ENCODE assay signal across 17 cellular contexts in the genomic region with DNA sequence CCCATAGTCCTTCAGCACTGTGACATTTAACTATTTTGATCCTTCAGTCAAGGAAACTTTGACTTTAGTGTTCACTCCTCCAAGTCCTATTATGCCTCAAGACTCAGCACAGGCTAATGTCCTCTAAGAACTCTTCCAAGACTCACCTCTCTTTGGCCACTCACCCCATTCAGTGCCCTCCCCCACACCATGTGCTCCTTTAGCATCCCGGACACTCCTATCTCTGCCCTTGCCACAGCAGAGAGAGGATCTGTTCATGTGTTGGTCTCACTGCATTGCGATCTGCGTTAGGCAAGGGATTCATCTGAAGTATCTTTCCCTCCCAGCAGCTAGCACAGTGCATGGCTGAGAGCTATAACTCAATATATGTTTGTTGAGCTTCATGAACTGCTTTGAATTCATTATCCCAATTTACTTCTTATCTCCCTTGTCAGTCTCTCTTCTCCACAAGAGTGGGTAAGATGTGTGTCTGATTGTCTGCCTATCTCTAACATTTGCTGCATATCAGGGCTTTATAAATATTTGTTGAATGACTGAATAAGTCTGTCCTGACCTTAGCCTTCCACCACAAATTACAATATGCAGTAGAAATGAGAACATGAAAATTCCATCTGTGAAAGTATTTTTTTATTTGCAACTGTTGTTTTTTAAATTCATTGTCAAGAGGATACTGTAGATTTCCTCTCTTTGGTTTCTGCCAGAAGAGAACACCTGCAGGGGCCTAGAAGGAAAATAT.
"Had no signal": no experiment of that assay in that cellular context is flagged by ENCODE, and none has a peak within 500 bp of the region (broad histone marks: within the 10 kb centered on the region; RNA-seq: fewer than 3 reads in every experiment).

No MANE protein-coding gene starts in this region.

- H3K9me3 ChIP-seq: colonic mucosa, psoas muscle, right lobe of liver, spleen, thyroid gland, uterus had no signal

- H3K4me3 ChIP-seq: colonic mucosa, psoas muscle, right lobe of liver, spleen, thyroid gland, uterus had no signal

- DNase-seq: activated CD4-positive, alpha-beta T cell treated with anti-CD3 and anti-CD28 coated beads, Interleukin-2, amount 10 ng/mL, durations not matched to agents 7 days and 5 days; activated CD8-positive, alpha-beta memory T cell treated with anti-CD3 and anti-CD28 coated beads for 24 hours; activated naive CD8-positive, alpha-beta T cell treated with anti-CD3 and anti-CD28 coated beads, Interleukin-2, amount 10 ng/mL, durations not matched to agents 7 days and 5 days; caudate nucleus; colonic mucosa; hippocampal formation; kidney glomerular epithelial cell; left ventricle myocardium superior; mesenchymal stem cell; natural killer cell; psoas muscle; right lobe of liver; spleen; T-cell; T-helper 9 cell; thyroid gland; uterus had no signal

- H3K36me3 Mint-ChIP-seq: activated naive CD8-positive, alpha-beta T cell treated with anti-CD3 and anti-CD28 coated beads, Interleukin-2, amount 10 ng/mL, durations not matched to agents 7 days and 5 days; natural killer cell; T-cell had no signal

- H3K4me3 Mint-ChIP-seq: activated CD4-positive, alpha-beta T cell treated with anti-CD3 and anti-CD28 coated beads, Interleukin-2, amount 10 ng/mL, durations not matched to agents 7 days and 5 days; activated naive CD8-positive, alpha-beta T cell treated with anti-CD3 and anti-CD28 coated beads, Interleukin-2, amount 10 ng/mL, durations not matched to agents 7 days and 5 days; natural killer cell; T-cell had no signal

- H3K27me3 ChIP-seq: colonic mucosa, right lobe of liver, spleen, thyroid gland, uterus had no signal

- ATAC-seq: left ventricle myocardium superior, psoas muscle, right lobe of liver had no signal

- H3K4me1 Mint-ChIP-seq: activated CD4-positive, alpha-beta T cell treated with anti-CD3 and anti-CD28 coated beads, Interleukin-2, amount 10 ng/mL, durations not matched to agents 7 days and 5 days; activated naive CD8-positive, alpha-beta T cell treated with anti-CD3 and anti-CD28 coated beads, Interleukin-2, amount 10 ng/mL, durations not matched to agents 7 days and 5 days; natural killer cell; T-cell had no signal

- H3K9me3 Mint-ChIP-seq: activated CD4-positive, alpha-beta T cell treated with anti-CD3 and anti-CD28 coated beads, Interleukin-2, amount 10 ng/mL, durations not matched to agents 7 days and 5 days; T-cell had no signal

- H3K27ac Mint-ChIP-seq: activated CD4-positive, alpha-beta T cell treated with anti-CD3 and anti-CD28 coated beads, Interleukin-2, amount 10 ng/mL, durations not matched to agents 7 days and 5 days; activated naive CD8-positive, alpha-beta T cell treated with anti-CD3 and anti-CD28 coated beads, Interleukin-2, amount 10 ng/mL, durations not matched to agents 7 days and 5 days; natural killer cell; T-cell had no signal

- H3K36me3 ChIP-seq: colonic mucosa, right lobe of liver, spleen, thyroid gland, uterus had no signal

- H3K27me3 Mint-ChIP-seq: activated CD4-positive, alpha-beta T cell treated with anti-CD3 and anti-CD28 coated beads, Interleukin-2, amount 10 ng/mL, durations not matched to agents 7 days and 5 days; activated naive CD8-positive, alpha-beta T cell treated with anti-CD3 and anti-CD28 coated beads, Interleukin-2, amount 10 ng/mL, durations not matched to agents 7 days and 5 days had no signal

- H3K27ac ChIP-seq: colonic mucosa, psoas muscle, right lobe of liver, spleen, thyroid gland, uterus had no signal

- H3K4me1 ChIP-seq: colonic mucosa, psoas muscle, right lobe of liver, spleen, thyroid gland, uterus had no signal
